2 cellular contexts compared by ENCODE assay signal in the genomic region with DNA sequence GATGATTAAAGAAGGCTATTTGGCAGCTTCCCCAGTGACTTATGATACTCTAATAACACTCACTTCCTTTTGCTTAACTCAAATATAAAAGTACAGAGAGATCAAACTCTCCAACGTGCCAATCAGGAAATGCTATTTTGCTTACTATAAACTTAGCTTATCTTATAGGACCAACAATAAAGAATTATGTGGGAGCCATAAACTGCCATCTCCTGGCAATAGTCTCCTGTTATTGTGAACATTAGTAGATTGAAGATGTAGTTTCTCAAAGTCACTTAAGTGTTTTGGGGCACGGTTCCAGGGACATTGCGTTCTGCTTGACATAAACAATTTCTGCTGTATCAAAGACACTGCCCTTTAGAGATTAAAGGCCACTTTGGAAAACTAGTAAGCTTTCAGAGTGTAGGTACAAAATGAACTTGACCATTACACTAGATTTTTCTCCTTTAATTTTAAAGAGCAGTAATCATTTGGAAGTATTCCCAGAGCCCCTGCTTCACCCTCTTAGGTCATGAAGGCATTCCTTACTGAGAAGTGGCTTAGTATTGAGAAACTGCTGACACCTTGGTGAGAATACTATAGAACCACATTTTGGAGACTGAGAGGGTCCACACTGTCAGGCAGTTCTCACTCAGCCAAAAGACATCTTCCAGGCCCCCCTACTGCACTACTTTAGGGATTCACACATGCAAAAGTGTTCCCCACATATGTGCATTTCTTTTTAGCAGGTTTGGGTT.
TF ChIP-seq lines count a peak whose summit lies in the region.

No MANE protein-coding gene starts in this region.

TF ChIP-seq in liver, 16 proteins besides CTCF, POLR2A, EP300 and RAD21:
- TF ChIP-seq FOXA1 (IDR thresholded peaks at IDR 0.05) (no peak), YY1 (IDR thresholded peaks at IDR 0.05) (no peak), RXRA (IDR thresholded peaks at IDR 0.05) (peak; percentile 15 to 38), HNF4G (IDR thresholded peaks at IDR 0.05) (no peak), FOXA2 (IDR thresholded peaks at IDR 0.05) (no peak), GABPA (IDR thresholded peaks at IDR 0.05 in 1 of 2, conservative IDR thresholded peaks at IDR 0.05 in 1 of 2) (no peak), JUND (IDR thresholded peaks at IDR 0.05) (no peak), EGR1 (IDR thresholded peaks at IDR 0.05; ENCODE audit: low read depth in 2 of 2) (no peak), NR2F2 (IDR thresholded peaks at IDR 0.05) (peak; percentile 88), SP1 (IDR thresholded peaks at IDR 0.05) (peak; percentile 57), HNF4A (conservative IDR thresholded peaks at IDR 0.05) (peak; percentile 34 to 46), ATF3 (IDR thresholded peaks at IDR 0.05) (no peak), TAF1 (conservative IDR thresholded peaks at IDR 0.05) (no peak)
- TF ChIP-seq, protein P1, sequence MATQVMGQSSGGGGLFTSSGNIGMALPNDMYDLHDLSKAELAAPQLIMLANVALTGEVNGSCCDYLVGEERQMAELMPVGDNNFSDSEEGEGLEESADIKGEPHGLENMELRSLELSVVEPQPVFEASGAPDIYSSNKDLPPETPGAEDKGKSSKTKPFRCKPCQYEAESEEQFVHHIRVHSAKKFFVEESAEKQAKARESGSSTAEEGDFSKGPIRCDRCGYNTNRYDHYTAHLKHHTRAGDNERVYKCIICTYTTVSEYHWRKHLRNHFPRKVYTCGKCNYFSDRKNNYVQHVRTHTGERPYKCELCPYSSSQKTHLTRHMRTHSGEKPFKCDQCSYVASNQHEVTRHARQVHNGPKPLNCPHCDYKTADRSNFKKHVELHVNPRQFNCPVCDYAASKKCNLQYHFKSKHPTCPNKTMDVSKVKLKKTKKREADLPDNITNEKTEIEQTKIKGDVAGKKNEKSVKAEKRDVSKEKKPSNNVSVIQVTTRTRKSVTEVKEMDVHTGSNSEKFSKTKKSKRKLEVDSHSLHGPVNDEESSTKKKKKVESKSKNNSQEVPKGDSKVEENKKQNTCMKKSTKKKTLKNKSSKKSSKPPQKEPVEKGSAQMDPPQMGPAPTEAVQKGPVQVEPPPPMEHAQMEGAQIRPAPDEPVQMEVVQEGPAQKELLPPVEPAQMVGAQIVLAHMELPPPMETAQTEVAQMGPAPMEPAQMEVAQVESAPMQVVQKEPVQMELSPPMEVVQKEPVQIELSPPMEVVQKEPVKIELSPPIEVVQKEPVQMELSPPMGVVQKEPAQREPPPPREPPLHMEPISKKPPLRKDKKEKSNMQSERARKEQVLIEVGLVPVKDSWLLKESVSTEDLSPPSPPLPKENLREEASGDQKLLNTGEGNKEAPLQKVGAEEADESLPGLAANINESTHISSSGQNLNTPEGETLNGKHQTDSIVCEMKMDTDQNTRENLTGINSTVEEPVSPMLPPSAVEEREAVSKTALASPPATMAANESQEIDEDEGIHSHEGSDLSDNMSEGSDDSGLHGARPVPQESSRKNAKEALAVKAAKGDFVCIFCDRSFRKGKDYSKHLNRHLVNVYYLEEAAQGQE (IDR thresholded peaks at IDR 0.05) = no peak
- TF ChIP-seq, protein P2, sequence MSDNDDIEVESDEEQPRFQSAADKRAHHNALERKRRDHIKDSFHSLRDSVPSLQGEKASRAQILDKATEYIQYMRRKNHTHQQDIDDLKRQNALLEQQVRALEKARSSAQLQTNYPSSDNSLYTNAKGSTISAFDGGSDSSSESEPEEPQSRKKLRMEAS (IDR thresholded peaks at IDR 0.05) = no peak
- TF ChIP-seq, protein P3, sequence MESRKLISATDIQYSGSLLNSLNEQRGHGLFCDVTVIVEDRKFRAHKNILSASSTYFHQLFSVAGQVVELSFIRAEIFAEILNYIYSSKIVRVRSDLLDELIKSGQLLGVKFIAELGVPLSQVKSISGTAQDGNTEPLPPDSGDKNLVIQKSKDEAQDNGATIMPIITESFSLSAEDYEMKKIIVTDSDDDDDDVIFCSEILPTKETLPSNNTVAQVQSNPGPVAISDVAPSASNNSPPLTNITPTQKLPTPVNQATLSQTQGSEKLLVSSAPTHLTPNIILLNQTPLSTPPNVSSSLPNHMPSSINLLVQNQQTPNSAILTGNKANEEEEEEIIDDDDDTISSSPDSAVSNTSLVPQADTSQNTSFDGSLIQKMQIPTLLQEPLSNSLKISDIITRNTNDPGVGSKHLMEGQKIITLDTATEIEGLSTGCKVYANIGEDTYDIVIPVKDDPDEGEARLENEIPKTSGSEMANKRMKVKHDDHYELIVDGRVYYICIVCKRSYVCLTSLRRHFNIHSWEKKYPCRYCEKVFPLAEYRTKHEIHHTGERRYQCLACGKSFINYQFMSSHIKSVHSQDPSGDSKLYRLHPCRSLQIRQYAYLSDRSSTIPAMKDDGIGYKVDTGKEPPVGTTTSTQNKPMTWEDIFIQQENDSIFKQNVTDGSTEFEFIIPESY (IDR thresholded peaks at IDR 0.05) = no peak

TF ChIP-seq in HepG2, 621 proteins besides CTCF, POLR2A, EP300 and RAD21:
- TF ChIP-seq ZNF260 (CRISPR knock-in tag; IDR thresholded peaks at IDR 0.05; ENCODE audit: borderline replicate concordance, low read depth) (no peak), TBP (CRISPR knock-in tag; IDR thresholded peaks at IDR 0.05) (no peak), RNF219 (CRISPR knock-in tag; IDR thresholded peaks at IDR 0.05) (no peak), GABPB1 (CRISPR knock-in tag; IDR thresholded peaks at IDR 0.05) (no peak), REL (CRISPR knock-in tag; conservative IDR thresholded peaks at IDR 0.05) (no peak), AKNA (CRISPR knock-in tag; IDR thresholded peaks at IDR 0.05; ENCODE audit: borderline replicate concordance) (no peak), ZNF513 (CRISPR knock-in tag; conservative IDR thresholded peaks at IDR 0.05) (no peak), ZNF382 (CRISPR knock-in tag; IDR thresholded peaks at IDR 0.05; ENCODE audit: borderline replicate concordance) (no peak), ZNF546 (CRISPR knock-in tag; conservative IDR thresholded peaks at IDR 0.05) (no peak), HHEX (CRISPR knock-in tag; IDR thresholded peaks at IDR 0.05) (no peak), ZNF674 (CRISPR knock-in tag; IDR thresholded peaks at IDR 0.05; ENCODE audit: low read depth) (no peak), ZNF431 (CRISPR knock-in tag; IDR thresholded peaks at IDR 0.05; ENCODE audit: borderline replicate concordance, low read depth) (no peak), DMAP1 (CRISPR knock-in tag; IDR thresholded peaks at IDR 0.05) (no peak), ZFAT (CRISPR knock-in tag; conservative IDR thresholded peaks at IDR 0.05) (no peak), ATRX (CRISPR knock-in tag; IDR thresholded peaks at IDR 0.05; ENCODE audit: borderline replicate concordance) (no peak), YY1 (IDR thresholded peaks at IDR 0.05; ENCODE audit: insufficient read depth, insufficient replicate concordance, low read depth, low read length) (no peak)
